ENCODE assay signal across 15 cellular contexts in genomic region chr2:66697346-66697745, GRCh38.
"Had no signal": no experiment of that assay in that cellular context is flagged by ENCODE, and none has a peak within 500 bp of the region (broad histone marks: within the 10 kb centered on the region; RNA-seq: fewer than 3 reads in every experiment).

No MANE protein-coding gene starts in this region.

- H3K27ac Mint-ChIP-seq: activated B cell treated with CpG ODN at 0.5 μM for 24 hours; activated CD4-positive, alpha-beta T cell treated with anti-CD3 and anti-CD28 coated beads, Interleukin-2, amount 10 ng/mL, durations not matched to agents 24 days and 14 days; activated naive CD4-positive, alpha-beta T cell treated with anti-CD3 and anti-CD28 coated beads for 36 hours; dendritic cell treated with granulocyte-macrophage colony-stimulating factor and Interleukin-4, amounts not matched to agents 40 ng/mL and 50 ng/mL, for 4 days; endodermal cell; T-helper 17 cell had no signal

- H3K4me1 ChIP-seq: foreskin keratinocyte, heart left ventricle, left ventricle myocardium inferior, right lobe of liver had no signal

- H3K4me3 ChIP-seq: heart left ventricle, left ventricle myocardium inferior, right lobe of liver had no signal

- H3K27me3 Mint-ChIP-seq: activated B cell treated with CpG ODN at 0.5 μM for 24 hours; activated CD4-positive, alpha-beta T cell treated with anti-CD3 and anti-CD28 coated beads, Interleukin-2, amount 10 ng/mL, durations not matched to agents 24 days and 14 days; dendritic cell treated with granulocyte-macrophage colony-stimulating factor and Interleukin-4, amounts not matched to agents 40 ng/mL and 50 ng/mL, for 4 days; T-helper 17 cell had no signal

- DNase-seq: activated B cell treated with CpG ODN at 0.5 μM for 24 hours; activated CD4-positive, alpha-beta T cell treated with anti-CD3 and anti-CD28 coated beads, Interleukin-2, amount 10 ng/mL, durations not matched to agents 24 days and 14 days; activated naive CD4-positive, alpha-beta T cell treated with anti-CD3 and anti-CD28 coated beads for 36 hours; central memory CD4-positive, alpha-beta T cell; endodermal cell; erythroblast; foreskin keratinocyte; heart left ventricle; left ventricle myocardium inferior; right lobe of liver; SHP77; stimulated activated CD4-positive, alpha-beta T cell treated with anti-CD3 and anti-CD28 coated beads, Interleukin-2, amount 100 ng/mL, for 24 hours; stimulated activated naive CD8-positive, alpha-beta T cell treated with anti-CD3 and anti-CD28 coated beads, Interleukin-15, Interleukin-2, amounts not matched to agents 100 U/mL and 50 U/mL, for 24 hours; T-helper 17 cell had no signal

- H3K27me3 ChIP-seq: foreskin keratinocyte, right lobe of liver had no signal

- H3K36me3 ChIP-seq: heart left ventricle, left ventricle myocardium inferior, right lobe of liver had no signal

- H3K4me3 Mint-ChIP-seq: activated B cell treated with CpG ODN at 0.5 μM for 24 hours; activated CD4-positive, alpha-beta T cell treated with anti-CD3 and anti-CD28 coated beads, Interleukin-2, amount 10 ng/mL, durations not matched to agents 24 days and 14 days; activated naive CD4-positive, alpha-beta T cell treated with anti-CD3 and anti-CD28 coated beads for 36 hours; dendritic cell treated with granulocyte-macrophage colony-stimulating factor and Interleukin-4, amounts not matched to agents 40 ng/mL and 50 ng/mL, for 4 days; endodermal cell; T-helper 17 cell had no signal

- H3K4me1 Mint-ChIP-seq: activated B cell treated with CpG ODN at 0.5 μM for 24 hours; activated CD4-positive, alpha-beta T cell treated with anti-CD3 and anti-CD28 coated beads, Interleukin-2, amount 10 ng/mL, durations not matched to agents 24 days and 14 days; T-helper 17 cell had no signal

- H3K9me3 ChIP-seq: heart left ventricle, left ventricle myocardium inferior, right lobe of liver had no signal

- ATAC-seq: foreskin keratinocyte; heart left ventricle; right lobe of liver; stimulated activated naive CD8-positive, alpha-beta T cell treated with anti-CD3 and anti-CD28 coated beads, Interleukin-15, Interleukin-2, amounts not matched to agents 100 U/mL and 50 U/mL, for 24 hours; T-helper 17 cell had no signal

- H3K27ac ChIP-seq: foreskin keratinocyte, left ventricle myocardium inferior, right lobe of liver had no signal

- H3K9me3 Mint-ChIP-seq: activated B cell treated with CpG ODN at 0.5 μM for 24 hours; activated CD4-positive, alpha-beta T cell treated with anti-CD3 and anti-CD28 coated beads, Interleukin-2, amount 10 ng/mL, durations not matched to agents 24 days and 14 days; activated naive CD4-positive, alpha-beta T cell treated with anti-CD3 and anti-CD28 coated beads for 36 hours; dendritic cell treated with granulocyte-macrophage colony-stimulating factor and Interleukin-4, amounts not matched to agents 40 ng/mL and 50 ng/mL, for 4 days; endodermal cell had no signal
